ENCODE assay signal across 21 cellular contexts in the genomic region with DNA sequence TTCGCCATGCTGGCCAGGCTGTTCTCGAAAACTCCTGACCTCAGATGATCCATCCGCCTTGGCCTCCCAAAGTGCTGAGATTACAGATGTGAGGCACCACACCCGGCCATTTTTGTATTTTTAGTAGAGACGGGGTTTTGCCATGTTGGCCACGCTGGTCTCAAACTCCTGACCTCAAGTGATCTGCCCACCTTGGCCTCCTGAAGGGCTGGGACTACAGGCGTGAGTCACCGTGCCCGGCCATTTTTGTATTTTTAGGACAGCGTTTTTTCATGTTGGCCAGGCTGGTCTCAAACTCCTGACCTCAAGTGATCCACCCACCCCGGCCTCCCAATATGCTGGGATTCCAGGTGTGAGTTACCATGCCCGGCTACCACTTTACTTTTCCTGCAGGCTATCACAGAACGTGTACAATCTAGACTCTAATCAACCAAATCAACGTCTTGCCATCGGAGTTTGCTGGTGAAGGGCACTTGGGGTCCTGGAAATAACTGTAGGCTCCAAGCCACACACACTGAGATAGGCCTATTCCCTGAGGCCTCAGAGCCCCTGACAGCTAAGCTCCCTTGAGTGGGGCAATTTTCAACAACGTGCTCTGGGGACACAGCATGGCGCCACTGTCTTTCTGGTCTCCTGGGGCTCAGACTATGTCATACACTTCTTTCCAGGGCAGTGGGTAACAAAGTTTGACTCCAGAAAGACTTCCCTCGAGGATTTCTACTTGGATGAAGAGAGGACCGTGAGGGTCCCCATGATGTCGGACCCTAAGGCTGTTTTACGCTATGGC. TPM values are rescaled to one million over a fixed set of nuclear protein-coding genes. Genes with fewer than 3 reads are reported as not detected.
A peak's percentile ranks its signal among the peaks of the same experiment; 100 is the strongest.
DNase-seq lines count a peak whose midpoint lies in the region; ATAC-seq and TF ChIP-seq lines count a peak whose summit lies in the region.
"Had no signal": no experiment of that assay in that cellular context is flagged by ENCODE, and none has a peak within 500 bp of the region (broad histone marks: within the 10 kb centered on the region; RNA-seq: fewer than 3 reads in every experiment).

No MANE protein-coding gene starts in this region.

- no peak for TF ChIP-seq CTCF in HEK293 (tag by site-specific recombination; IDR thresholded peaks at IDR 0.05)
- TF ChIP-seq CTCF in gastroesophageal sphincter (IDR thresholded peaks at IDR 0.05) = no peak
- TF ChIP-seq CTCF in natural killer cell (IDR thresholded peaks at IDR 0.05) = no peak

- DNase-seq in CD4-positive, CD25-positive, alpha-beta regulatory T cell = no peak
- DNase-seq in stimulated activated effector memory CD8-positive, alpha-beta T cell treated with anti-CD3 and anti-CD28 coated beads, Interleukin-12 subunit alpha, Interleukin-12 subunit beta, amount 100 ng/mL, for 72 hours (ENCODE audit: low spot score in 2 of 2) = no peak
- DNase-seq in putamen (ENCODE audit: low spot score) (no peak), natural killer cell (no peak)
- DNase-seq: activated CD4-positive, alpha-beta T cell treated with anti-CD3 and anti-CD28 coated beads for 4 hours; activated T-cell treated with anti-CD3 and anti-CD28 coated beads, Interleukin-2, amount 50 U/mL, for 1 hour; amniotic stem cell; DMS79; Kasumi-1; mesendoderm; NCI-H1436 treated with DMSO at 0.1 percent for 48 hours; NCI-H226; nucleus accumbens; SJCRH30; small intestine had no signal

- peaks cover 18% of the 10 kb centered on the region for H3K36me3 ChIP-seq in CD4-positive, CD25-positive, alpha-beta regulatory T cell (ENCODE audit: control insufficient read depth, insufficient read depth, low read length)
- H3K36me3 ChIP-seq in HEK293 (ENCODE audit: control insufficient read depth in 2 of 2, insufficient read depth in 1 of 2, low read length in 2 of 2) = peaks cover 8 to 82% of the 10 kb centered on the region in 2 experiments; a peak in 2 of 3 replicates
- H3K36me3 ChIP-seq in gastroesophageal sphincter = peaks cover 0 to 46% of the 10 kb centered on the region in 2 donors

- H3K4me1 ChIP-seq in CD4-positive, CD25-positive, alpha-beta regulatory T cell (ENCODE audit: control insufficient read depth, insufficient read depth, low read length, poor library complexity, severe bottlenecking) = no peaks in the 10 kb centered on the region
- H3K4me1 ChIP-seq in HEK293 (ENCODE audit: control insufficient read depth, insufficient read depth, low read length) = peaks cover 9% of the 10 kb centered on the region
- peaks cover 0 to 30% (median 0%) of the 10 kb centered on the region in 3 donors for H3K4me1 ChIP-seq in gastroesophageal sphincter

- H3K9me3 ChIP-seq in CD4-positive, CD25-positive, alpha-beta regulatory T cell (ENCODE audit: control insufficient read depth in 2 of 2, low read length in 2 of 2) = no peaks in the 10 kb centered on the region
- H3K9me3 ChIP-seq in HEK293 (ENCODE audit: control insufficient read depth, insufficient read depth, low read depth, low read length) (no peaks in the 10 kb centered on the region), gastroesophageal sphincter (no peaks in the 10 kb centered on the region)
- H3K9me3 ChIP-seq: SJCRH30 had no signal

- no peak for TF ChIP-seq POLR2A in gastroesophageal sphincter (IDR thresholded peaks at IDR 0.05)

- H3K4me3 ChIP-seq in CD4-positive, CD25-positive, alpha-beta regulatory T cell (ENCODE audit: low read depth, low read length) = no peak overlapping the region
- no peak overlapping the region for H3K4me3 ChIP-seq in HEK293 (ENCODE audit: low read depth, low read length)
- H3K4me3 ChIP-seq in gastroesophageal sphincter = no peak overlapping the region
- H3K4me3 ChIP-seq: SJCRH30 had no signal

- TF ChIP-seq EP300 in gastroesophageal sphincter (IDR thresholded peaks at IDR 0.05) = no peak

- H3K27ac Mint-ChIP-seq in CD4-positive, CD25-positive, alpha-beta regulatory T cell = peak overlapping the region in 2 of 3 donors; percentile 15 to 46
- peak overlapping the region; percentile 23 for H3K27ac Mint-ChIP-seq in stimulated activated effector memory CD8-positive, alpha-beta T cell treated with anti-CD3 and anti-CD28 coated beads, Interleukin-12 subunit alpha, Interleukin-12 subunit beta, amount 100 ng/mL, for 72 hours
- H3K27ac Mint-ChIP-seq in natural killer cell = peak overlapping the region in 1 of 2 donors; percentile 34
- H3K27ac Mint-ChIP-seq: stimulated activated naive CD8-positive, alpha-beta T cell treated with anti-CD3 and anti-CD28 coated beads, Interleukin-15, Interleukin-2, amounts not matched to agents 100 ng/mL and 50 ng/mL, for 24 hours; T-helper 2 cell treated with Interferon-gamma antibody and Interleukin-4, amounts not matched to agents 5 μg/mL and 100 μg/mL, for 36 hours had no signal

- peaks cover 3% of the 10 kb centered on the region for H3K36me3 Mint-ChIP-seq in CD4-positive, CD25-positive, alpha-beta regulatory T cell
- peaks cover 5% of the 10 kb centered on the region for H3K36me3 Mint-ChIP-seq in stimulated activated effector memory CD8-positive, alpha-beta T cell treated with anti-CD3 and anti-CD28 coated beads, Interleukin-12 subunit alpha, Interleukin-12 subunit beta, amount 100 ng/mL, for 72 hours
- H3K36me3 Mint-ChIP-seq in natural killer cell = no peaks in the 10 kb centered on the region

- intact Hi-C loops in natural killer cell (cut with micrococcal nuclease) = no loop called here

- no peaks in the 10 kb centered on the region for H3K27me3 Mint-ChIP-seq in CD4-positive, CD25-positive, alpha-beta regulatory T cell
- H3K27me3 Mint-ChIP-seq in natural killer cell (ENCODE audit: low read depth in 2 of 2) = no peaks in the 10 kb centered on the region
- H3K27me3 Mint-ChIP-seq: stimulated activated naive CD8-positive, alpha-beta T cell treated with anti-CD3 and anti-CD28 coated beads, Interleukin-15, Interleukin-2, amounts not matched to agents 100 ng/mL and 50 ng/mL, for 24 hours had no signal

- H3K4me1 Mint-ChIP-seq in CD4-positive, CD25-positive, alpha-beta regulatory T cell = peaks cover 0 to 10% (median under 1%) of the 10 kb centered on the region in 4 donors
- peaks cover 12% of the 10 kb centered on the region for H3K4me1 Mint-ChIP-seq in stimulated activated effector memory CD8-positive, alpha-beta T cell treated with anti-CD3 and anti-CD28 coated beads, Interleukin-12 subunit alpha, Interleukin-12 subunit beta, amount 100 ng/mL, for 72 hours
- peaks cover 0 to 14% of the 10 kb centered on the region in 2 donors for H3K4me1 Mint-ChIP-seq in natural killer cell

- H3K4me3 Mint-ChIP-seq in CD4-positive, CD25-positive, alpha-beta regulatory T cell = no peak overlapping the region
- H3K4me3 Mint-ChIP-seq in stimulated activated effector memory CD8-positive, alpha-beta T cell treated with anti-CD3 and anti-CD28 coated beads, Interleukin-12 subunit alpha, Interleukin-12 subunit beta, amount 100 ng/mL, for 72 hours = no peak overlapping the region
- H3K4me3 Mint-ChIP-seq in natural killer cell = no peak overlapping the region
- H3K4me3 Mint-ChIP-seq: stimulated activated naive CD8-positive, alpha-beta T cell treated with anti-CD3 and anti-CD28 coated beads, Interleukin-15, Interleukin-2, amounts not matched to agents 100 ng/mL and 50 ng/mL, for 24 hours; T-helper 2 cell treated with Interferon-gamma antibody and Interleukin-4, amounts not matched to agents 5 μg/mL and 100 μg/mL, for 36 hours had no signal

- POLR2A ChIA-PET in HEK293 (lab: Yijun Ruan, JAX) = interaction anchor here (0.6 to 2.0 kb wide), 3 partner anchors 19 to 122 kb away, joined by 4 to 12 read pairs (median 5); no protein-coding TSS in a partner anchor

- no peak overlapping the region for H3K27ac ChIP-seq in CD4-positive, CD25-positive, alpha-beta regulatory T cell (ENCODE audit: insufficient read depth, low read length, poor library complexity, severe bottlenecking)
- H3K27ac ChIP-seq in HEK293 (ENCODE audit: extremely low read depth, low read depth, low read length) = no peak overlapping the region
- H3K27ac ChIP-seq in gastroesophageal sphincter = peak overlapping the region in 3 of 4 donors; percentile 55 to 73 (median 60)
- H3K27ac ChIP-seq: SJCRH30 had no signal

- H3K27me3 ChIP-seq in CD4-positive, CD25-positive, alpha-beta regulatory T cell (ENCODE audit: control insufficient read depth, insufficient read depth, low read length) = no peaks in the 10 kb centered on the region
- H3K27me3 ChIP-seq in gastroesophageal sphincter = no peaks in the 10 kb centered on the region
- H3K27me3 ChIP-seq: SJCRH30 had no signal

- ATAC-seq in CD4-positive, CD25-positive, alpha-beta regulatory T cell (ENCODE audit: low read depth in 2 of 2) = no peak
- ATAC-seq in gastroesophageal sphincter (no peak), GM18907 (IDR thresholded peaks at IDR 0.05; ENCODE audit: unreplicated experiment) (no peak), natural killer cell (no peak)
- ATAC-seq in stimulated activated effector memory CD8-positive, alpha-beta T cell treated with anti-CD3 and anti-CD28 coated beads, Interleukin-12 subunit alpha, Interleukin-12 subunit beta, amount 100 ng/mL, for 72 hours = no peak

- peaks cover 0 to 1% (median 0%) of the 10 kb centered on the region in 7 donors for H3K9me3 Mint-ChIP-seq in CD4-positive, CD25-positive, alpha-beta regulatory T cell
- no peaks in the 10 kb centered on the region for H3K9me3 Mint-ChIP-seq in stimulated activated effector memory CD8-positive, alpha-beta T cell treated with anti-CD3 and anti-CD28 coated beads, Interleukin-12 subunit alpha, Interleukin-12 subunit beta, amount 100 ng/mL, for 72 hours
- no peaks in the 10 kb centered on the region for H3K9me3 Mint-ChIP-seq in natural killer cell
- H3K9me3 Mint-ChIP-seq: stimulated activated naive CD8-positive, alpha-beta T cell treated with anti-CD3 and anti-CD28 coated beads, Interleukin-15, Interleukin-2, amounts not matched to agents 100 ng/mL and 50 ng/mL, for 24 hours; T-helper 2 cell treated with Interferon-gamma antibody and Interleukin-4, amounts not matched to agents 5 μg/mL and 100 μg/mL, for 36 hours had no signal

- 90 to 95% methylated on average over 7 to 8 of the region's 21 CpGs for WGBS in gastroesophageal sphincter (ENCODE audit: low coverage in 1 of 2), 2 donors

- CTCF ChIA-PET in HEK293 (lab: Yijun Ruan, JAX) = interaction anchor here (0.9 kb wide), 1 partner anchor 55 kb away, joined by 3 read pairs; no protein-coding TSS in a partner anchor

RNA-seq across cellular contexts. Expression of gene SERPINF1, which starts 12.7 kb away (rescaled TPM):
- total RNA-seq in CD4-positive, CD25-positive, alpha-beta regulatory T cell = not detected
- polyA plus RNA-seq in CD4-positive, CD25-positive, alpha-beta regulatory T cell = 1 to 10 TPM in 3 of 4 donors, under 1 TPM in 1; 0.36 to 1.6 (median 1.5) TPM
- total RNA-seq in gastroesophageal sphincter (100 to 1,000 TPM; 136 to 634 (median 302) TPM), natural killer cell (1 to 10 TPM in 2 of 3 donors, not detected in 1; 1.0 to 2.1 TPM)

RNA-seq across cellular contexts. Expression of gene SERPINF2, which starts 31.9 kb away (rescaled TPM):
- total RNA-seq in CD4-positive, CD25-positive, alpha-beta regulatory T cell = 0.69 TPM
- not detected for polyA plus RNA-seq in CD4-positive, CD25-positive, alpha-beta regulatory T cell
- total RNA-seq in gastroesophageal sphincter (1 to 10 TPM; 2.0 to 7.6 (median 5.1) TPM), natural killer cell (under 1 TPM; 0.47 to 0.84 (median 0.48) TPM)
- total RNA-seq: glomerular endothelial cell, SJCRH30 had no signal

RNA-seq across cellular contexts. Expression of gene WDR81, which starts 50.1 kb away (rescaled TPM):
- 48.4 TPM for total RNA-seq in CD4-positive, CD25-positive, alpha-beta regulatory T cell
- 10 to 100 TPM; 10.6 to 15.5 (median 11.1) TPM for polyA plus RNA-seq in CD4-positive, CD25-positive, alpha-beta regulatory T cell
- total RNA-seq in gastroesophageal sphincter = 10 to 100 TPM; 21.8 to 44.1 (median 32.2) TPM
- 10 to 100 TPM; 40.8 to 54.2 (median 46.2) TPM for total RNA-seq in natural killer cell

RNA-seq across cellular contexts. Expression of gene SMYD4, which starts 55.1 kb away (rescaled TPM):
- 25.8 TPM for total RNA-seq in CD4-positive, CD25-positive, alpha-beta regulatory T cell
- polyA plus RNA-seq in CD4-positive, CD25-positive, alpha-beta regulatory T cell = 10 to 100 TPM in 3 of 4 donors, 1 to 10 TPM in 1; 7.2 to 12.5 (median 12.2) TPM
- total RNA-seq in gastroesophageal sphincter (10 to 100 TPM in 2 of 4 donors, 1 to 10 TPM in 2; 8.1 to 14.0 (median 11.0) TPM), natural killer cell (10 to 100 TPM; 20.3 to 37.8 (median 24.3) TPM)

RNA-seq across cellular contexts. Expression of gene RPA1, which starts 55.2 kb away (rescaled TPM):
- 66.3 TPM for total RNA-seq in CD4-positive, CD25-positive, alpha-beta regulatory T cell
- 10 to 100 TPM; 69.7 to 94.5 (median 81.7) TPM for polyA plus RNA-seq in CD4-positive, CD25-positive, alpha-beta regulatory T cell
- total RNA-seq in gastroesophageal sphincter (10 to 100 TPM; 22.0 to 33.0 (median 25.2) TPM), natural killer cell (100 to 1,000 TPM in 1 of 3 donors, 10 to 100 TPM in 2; 70.9 to 101 (median 98.9) TPM)

Comparison
In these comparisons a context has a peak if more than half of its experiments do, and no peak if none do; other contexts are left out.
1. H3K27ac ChIP-seq: peak in gastroesophageal sphincter (3 of 4); none in CD4-positive, CD25-positive, alpha-beta regulatory T cell (single experiment) and HEK293 (single experiment).
2. RNA of gene SERPINF1, which starts 12.7 kb away (total RNA-seq): 136 to 634 TPM in gastroesophageal sphincter; 1.0 to 2.1 TPM in natural killer cell and not detected in CD4-positive, CD25-positive, alpha-beta regulatory T cell (single experiment); every median in the first group is over 10 times any median in the second.